Comparison of ENCODE assay signal across 12 cellular contexts in the genomic region with DNA sequence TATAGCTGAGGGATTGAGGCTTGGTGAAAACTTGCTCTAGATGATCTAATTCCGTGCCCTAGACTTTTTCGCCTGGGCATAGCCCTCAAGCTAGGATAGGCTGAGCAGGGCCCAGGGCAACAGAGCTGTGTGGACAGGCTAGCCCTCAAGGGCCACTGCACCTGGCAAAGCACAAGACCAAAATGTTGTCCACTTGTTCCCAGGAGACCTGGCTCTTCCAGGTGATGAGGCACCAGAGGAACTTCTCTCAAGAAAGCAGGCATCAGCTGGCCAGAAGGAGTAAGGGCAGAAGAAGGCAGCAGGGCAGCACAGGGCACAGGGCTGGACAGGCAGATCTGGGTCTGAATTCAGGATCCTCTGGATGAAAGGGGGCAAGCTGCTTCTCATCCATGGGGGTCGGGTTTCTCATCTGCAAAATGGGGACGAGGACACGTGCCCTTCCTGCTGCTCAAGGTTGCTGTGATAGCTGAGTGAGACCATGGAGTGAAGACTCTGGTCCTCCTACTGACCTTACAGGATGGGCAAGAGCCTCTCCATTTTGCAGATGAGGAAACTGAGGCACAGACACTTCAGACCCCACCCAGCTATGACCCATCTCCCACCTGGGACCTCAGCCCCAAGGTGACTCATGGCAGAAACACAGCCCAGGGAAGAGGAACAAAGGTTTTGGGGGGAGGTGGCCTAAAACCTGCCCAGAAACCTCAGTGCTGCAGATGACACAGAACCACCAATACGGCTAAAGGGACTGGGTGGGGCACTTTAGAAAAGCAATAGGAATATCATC.
"Had no signal": no experiment of that assay in that cellular context is flagged by ENCODE, and none has a peak within 500 bp of the region (broad histone marks: within the 10 kb centered on the region; RNA-seq: fewer than 3 reads in every experiment).

No MANE protein-coding gene starts in this region.

- DNase-seq: activated CD4-positive, CD25-positive, alpha-beta regulatory T cell; activated gamma-delta T cell treated with Interleukin-2 at 50 U/mL for 16 hours; activated naive CD8-positive, alpha-beta T cell treated with anti-CD3 and anti-CD28 coated beads, Interleukin-2, amount 10 ng/mL, durations not matched to agents 7 days and 5 days; foreskin melanocyte; left ventricle myocardium inferior; mesendoderm; nephron progenitor cell; stimulated activated CD4-positive, alpha-beta T cell treated with anti-CD3 and anti-CD28 coated beads, Interleukin-12 subunit alpha, Interleukin-12 subunit beta, amount 100 ng/mL, for 4 hours; stimulated activated CD4-positive, alpha-beta T cell treated with anti-CD3 and anti-CD28 coated beads, Interleukin-2, amount 100 ng/mL, for 48 hours; stimulated activated naive CD8-positive, alpha-beta T cell treated with anti-CD3 and anti-CD28 coated beads, Interleukin-15, amount 100 ng/mL, for 72 hours had no signal

- H3K9me3 Mint-ChIP-seq: activated naive CD8-positive, alpha-beta T cell treated with anti-CD3 and anti-CD28 coated beads, Interleukin-2, amount 10 ng/mL, durations not matched to agents 7 days and 5 days; nephron progenitor cell; stimulated activated naive CD8-positive, alpha-beta T cell treated with anti-CD3 and anti-CD28 coated beads, Interleukin-15, amount 100 ng/mL, for 72 hours had no signal

- H3K36me3 ChIP-seq: heart left ventricle, left ventricle myocardium inferior, thoracic aorta had no signal

- H3K27ac ChIP-seq: heart left ventricle, left ventricle myocardium inferior, thoracic aorta had no signal

- H3K9me3 ChIP-seq: heart left ventricle, left ventricle myocardium inferior, thoracic aorta had no signal

- H3K4me3 Mint-ChIP-seq: activated naive CD8-positive, alpha-beta T cell treated with anti-CD3 and anti-CD28 coated beads, Interleukin-2, amount 10 ng/mL, durations not matched to agents 7 days and 5 days; nephron progenitor cell; stimulated activated naive CD8-positive, alpha-beta T cell treated with anti-CD3 and anti-CD28 coated beads, Interleukin-15, amount 100 ng/mL, for 72 hours had no signal

- H3K36me3 Mint-ChIP-seq: activated naive CD8-positive, alpha-beta T cell treated with anti-CD3 and anti-CD28 coated beads, Interleukin-2, amount 10 ng/mL, durations not matched to agents 7 days and 5 days had no signal

- H3K4me3 ChIP-seq: heart left ventricle, left ventricle myocardium inferior, thoracic aorta had no signal

- H3K27ac Mint-ChIP-seq: activated naive CD8-positive, alpha-beta T cell treated with anti-CD3 and anti-CD28 coated beads, Interleukin-2, amount 10 ng/mL, durations not matched to agents 7 days and 5 days; nephron progenitor cell had no signal

- ATAC-seq: stimulated activated naive CD8-positive, alpha-beta T cell treated with anti-CD3 and anti-CD28 coated beads, Interleukin-15, amount 100 ng/mL, for 72 hours had no signal
